ENCODE assay signal across 8 cellular contexts in genomic region chr12:121580959-121581680, GRCh38. TPM values are rescaled to one million over a fixed set of nuclear protein-coding genes. Genes with fewer than 3 reads are reported as not detected.
DNase-seq lines count a peak whose midpoint lies in the region; ATAC-seq, FAIRE-seq and TF ChIP-seq lines count a peak whose summit lies in the region.

Gene KDM2B, minus strand, starts transcription at chr12:121581023. Its CDS starts 112 bp downstream, at chr12:121580911.

- H4K20me1 ChIP-seq in K562 (replicated peaks; ENCODE audit: control insufficient read depth, insufficient read depth, low read length) (no peaks in the 10 kb centered on the region), hepatocyte (ENCODE audit: insufficient read depth, poor library complexity, severe bottlenecking) (no peaks in the 10 kb centered on the region)

- intact Hi-C loops in K562 (cut with micrococcal nuclease): loop anchor here (2.0 kb wide), 1 partner anchor 46 kb away; the partner anchor contains the start of gene ORAI1
- intact Hi-C loops in psoas muscle (cut with DNase I): no loop called here

- H2AFZ ChIP-seq in K562 (ENCODE audit: low read depth, low read length) (peak within 1 kb of the TSS; percentile 90), hepatocyte (peak within 1 kb of the TSS; percentile 78)

- H3K27me3 ChIP-seq in Peyer's patch (no peaks in the 10 kb centered on the region), K562 (ENCODE audit: control insufficient read depth in 2 of 2, insufficient read depth in 2 of 2, low read length in 2 of 2) (no peaks in the 10 kb centered on the region), hepatocyte (no peaks in the 10 kb centered on the region), psoas muscle (ENCODE audit: insufficient read depth in 3 of 3, low read length in 2 of 3) (no peaks in the 10 kb centered on the region)

- TSS peak; percentile 69 for BruUV-seq in K562 (replicated peaks; lab: Mats Ljungman, UMichigan)

- H3K9me3 ChIP-seq in Peyer's patch (no peaks in the 10 kb centered on the region), K562 (replicated peaks; ENCODE audit: control insufficient read depth, insufficient read depth, low read depth, low read length) (no peaks in the 10 kb centered on the region), hepatocyte (ENCODE audit: low read depth) (no peaks in the 10 kb centered on the region), psoas muscle (no peaks in the 10 kb centered on the region)

- ATAC-seq in K562: peak; percentile 58
- peak; percentile 39 to 48 (median 43) for ATAC-seq in psoas muscle
- ATAC-seq in HG03108 (IDR thresholded peaks at IDR 0.05; ENCODE audit: unreplicated experiment): no peak

- H3K4me3 ChIP-seq in Peyer's patch (peak within 1 kb of the TSS; percentile 66 to 74 (median 70)), K562 (peak within 1 kb of the TSS; percentile 54), hepatocyte (peak within 1 kb of the TSS; percentile 62), psoas muscle (peak within 1 kb of the TSS; percentile 82)

- WGBS in K562 (ENCODE audit: insufficient coverage, low coverage, missing lambda C conversion rate): 3% methylated on average over 23 of the region's 23 CpGs
- 13% methylated on average over 23 of the region's 23 CpGs for WGBS in hepatocyte (ENCODE audit: low lambda C conversion rate, missing lambda C conversion rate)
- 37 to 42% (median 37%) methylated on average over 23 of the region's 23 CpGs for WGBS in psoas muscle, 3 donors

- no peak for TF ChIP-seq POLR2A in Peyer's patch (IDR thresholded peaks at IDR 0.05)
- TF ChIP-seq POLR2A in K562 (conservative IDR thresholded peaks at IDR 0.05): 0 out of 2 replicates have a peak, but pooled peaks have one; percentile 27

- CTCF ChIA-PET in K562 (lab: Yijun Ruan, JAX; ENCODE audit: low intra/inter-chr PET ratio): no interaction called here

- no peaks in the 10 kb centered on the region for H3K9me2 ChIP-seq in hepatocyte (replicated peaks; ENCODE audit: insufficient read depth)

- POLR2A ChIA-PET in K562 (lab: Yijun Ruan, JAX): interaction anchor here (0.5 to 2.1 kb wide), 7 partner anchors 12 to 216 kb away, joined by 3 to 11 read pairs (median 4); no protein-coding TSS in a partner anchor

- DNase-seq in NCI-H2196 (lab: John Stamatoyannopoulos, UW; ENCODE audit: unreplicated experiment) (peak; percentile 31), NCI-H2196 treated with DMSO at 0.1 percent for 48 hours (lab: John Stamatoyannopoulos, UW; ENCODE audit: unreplicated experiment) (no peak), Peyer's patch (peak in 2 of 3 donors; percentile 32 to 53), K562 (ENCODE audit: extremely low read depth in 1 of 4, low spot score in 3 of 4) (peak; percentile 48 to 72 (median 53)), hepatocyte (ENCODE audit: low spot score) (peak; percentile 50), psoas muscle (no peak), HuH-7.5 (ENCODE audit: low spot score) (no peak)

- H3K27ac ChIP-seq in Peyer's patch (peak within 1 kb of the TSS; percentile 77 to 93 (median 90)), K562 (ENCODE audit: extremely low read depth, low read depth, low read length) (peak within 1 kb of the TSS; percentile 88), hepatocyte (peak within 1 kb of the TSS; percentile 81), psoas muscle (peak within 1 kb of the TSS; percentile 93)

- TF ChIP-seq RAD21 in K562 (CRISPR knock-in tag; conservative IDR thresholded peaks at IDR 0.05 in 1 of 2, IDR thresholded peaks at IDR 0.05 in 1 of 2): no peak

- in situ Hi-C loops in K562 (cut with MboI): no loop called here

- TF ChIP-seq CTCF in Peyer's patch (IDR thresholded peaks at IDR 0.05) (no peak), K562 (IDR thresholded peaks at IDR 0.05 in 2 of 3, conservative IDR thresholded peaks at IDR 0.05 in 1 of 3; ENCODE audit: insufficient read depth in 2 of 3, low read depth in 1 of 3, low read length in 3 of 3) (no peak; a peak in 1 of 6 replicates), hepatocyte (IDR thresholded peaks at IDR 0.05; ENCODE audit: poor library complexity) (no peak), psoas muscle (IDR thresholded peaks at IDR 0.05) (no peak)

- H3K9me1 ChIP-seq in K562 (ENCODE audit: control insufficient read depth, insufficient read depth, low read length): no peaks in the 10 kb centered on the region

- H3K36me3 ChIP-seq in Peyer's patch: no peaks in the 10 kb centered on the region
- H3K36me3 ChIP-seq in K562 (ENCODE audit: control insufficient read depth, insufficient read depth, low read length): no peaks in the 10 kb centered on the region
- no peaks in the 10 kb centered on the region for H3K36me3 ChIP-seq in hepatocyte (replicated peaks; ENCODE audit: insufficient read depth, low read depth)
- H3K36me3 ChIP-seq in psoas muscle (ENCODE audit: insufficient read depth in 1 of 2, low read depth in 1 of 2): no peaks in the 10 kb centered on the region

- no peak for TF ChIP-seq EP300 in K562 (IDR thresholded peaks at IDR 0.05; ENCODE audit: low read length)

- H3K4me2 ChIP-seq in K562 (ENCODE audit: insufficient read depth, low read length) (peak within 1 kb of the TSS; percentile 83), hepatocyte (peak within 1 kb of the TSS; percentile 98)

- peak within 1 kb of the TSS; percentile 70 to 88 for H3K9ac ChIP-seq in K562 (ENCODE audit: insufficient read depth in 1 of 2, low read depth in 2 of 2, low read length in 2 of 2)

- peaks cover 0 to 51% (median 8%) of the 10 kb centered on the region in 4 donors for H3K4me1 ChIP-seq in Peyer's patch
- H3K4me1 ChIP-seq in K562 (replicated peaks in 1 of 2; ENCODE audit: control insufficient read depth in 2 of 2, insufficient read depth in 2 of 2, low read length in 2 of 2): peaks cover 42 to 47% of the 10 kb centered on the region in 2 experiments
- H3K4me1 ChIP-seq in hepatocyte (ENCODE audit: insufficient read depth): peaks cover 31% of the 10 kb centered on the region
- H3K4me1 ChIP-seq in psoas muscle: peaks cover 32% of the 10 kb centered on the region

- peak; percentile 80 for FAIRE-seq in K562 (lab: Jason Lieb, UNC)

- peaks cover 5% of the 10 kb centered on the region; the same call in 2 of the 3 replicates for H3K79me2 ChIP-seq in K562 (ENCODE audit: control insufficient read depth, insufficient read depth, low read length)
- H3K79me2 ChIP-seq in hepatocyte: no peaks in the 10 kb centered on the region

TF ChIP-seq in K562, 482 proteins besides CTCF, POLR2A, EP300 and RAD21 (continues in another document):
- TF ChIP-seq SMARCA4 (IDR thresholded peaks at IDR 0.05) (peak; percentile 21; the same call in 1 of the 2 replicates), IFI16 (CRISPR knock-in tag; IDR thresholded peaks at IDR 0.05) (0 out of 2 replicates have a peak, but pooled peaks have one; percentile 41)

RNA-seq across cellular contexts. Expression of gene KDM2B, which starts in this region (rescaled TPM):
- total RNA-seq in Peyer's patch (100 to 1,000 TPM in 1 of 4 donors, 10 to 100 TPM in 2, 1 to 10 TPM in 1; 10.0 to 115 (median 33.7) TPM), K562 (2014; rRNA removed) (29.3 and 37.4 TPM in 2 replicates), K562 (2014; rRNA removed; fragmentation: Illumina TruSeq; extraction: Trizol) (19.9 and 20.7 TPM in 2 replicates), K562 (2015; rRNA removed; fragmentation: Illumina TruSeq; extraction: Trizol) (22.5 and 23.0 TPM in 2 replicates), K562 (2021) (46.8 and 50.5 TPM in 2 replicates), hepatocyte (18.8 and 22.7 TPM in 2 replicates), psoas muscle (10 to 100 TPM in 3 of 4 donors, 1 to 10 TPM in 1; 7.5 to 11.5 (median 10.5) TPM)
- total RNA-seq in K562 (2011; cell fraction: chromatin; rRNA removed; ENCODE audit: low replicate concordance): 59.2 and 97.9 TPM in 2 replicates
- total RNA-seq in K562 (2011; cell fraction: nucleolus; rRNA removed): 48.7 and 51.7 TPM in 2 replicates
- total RNA-seq in K562 (2011; cell fraction: nucleoplasm; rRNA removed): 38.8 and 40.4 TPM in 2 replicates
- polyA plus RNA-seq in K562 (2011; rRNA removed) (17.8 and 29.3 TPM in 2 replicates), K562 (2014; fragmentation: Illumina TruSeq; extraction: Trizol) (29.2 and 41.2 TPM in 2 replicates), K562 (2014; fragmentation: Nextera tagmentation; extraction: Ambion mirVana) (1 to 10 TPM; 7.4 to 9.1 TPM), K562 (2014; rRNA removed) (29.4 and 33.6 TPM in 2 replicates), hepatocyte (13.6 and 18.9 TPM in 2 replicates), psoas muscle (1 to 10 TPM; 6.3 to 9.9 (median 6.7) TPM)
- 17.5 and 31.8 TPM in 2 replicates for polyA plus RNA-seq in K562 (2011; cell fraction: cytosol; rRNA removed)
- 86.1 and 88.9 TPM in 2 replicates for polyA plus RNA-seq in K562 (2011; cell fraction: nucleus; rRNA removed)
- polyA plus RNA-seq in K562 (2012): 41.7 and 43.1 TPM in 2 replicates
- polyA minus RNA-seq in K562 (2011; rRNA and poly(A)+ RNA removed): 24.6 and 35.2 TPM in 2 replicates
- polyA minus RNA-seq in K562 (2011; cell fraction: cytosol; rRNA and poly(A)+ RNA removed): 19.4 and 32.6 TPM in 2 replicates
- polyA minus RNA-seq in K562 (2011; cell fraction: nucleus; rRNA and poly(A)+ RNA removed): 17.5 and 27.2 TPM in 2 replicates

Comparison
In these comparisons a context has a peak if more than half of its experiments do, and no peak if none do; other contexts are left out.
1. DNase-seq: peak in NCI-H2196 (single experiment), Peyer's patch (2 of 3), K562 (4 of 4) and hepatocyte (single experiment); none in NCI-H2196 treated with DMSO at 0.1 percent for 48 hours (single experiment), psoas muscle (0 of 2) and HuH-7.5 (single experiment).
2. Peak in every context shown above with its lines, with median percentiles within 50 percentile points of each other: H3K27ac ChIP-seq and H3K4me3 ChIP-seq.